14 cellular contexts compared by ENCODE assay signal in genomic region chr12:54891717-54892478, GRCh38. TPM values are rescaled to one million over a fixed set of nuclear protein-coding genes. Genes with fewer than 3 reads are reported as not detected.
DNase-seq lines count a peak whose midpoint lies in the region; ATAC-seq lines count a peak whose summit lies in the region.
"Had no signal": no experiment of that assay in that cellular context is flagged by ENCODE, and none has a peak within 500 bp of the region (broad histone marks: within the 10 kb centered on the region; RNA-seq: fewer than 3 reads in every experiment).

No MANE protein-coding gene starts in this region.

- H2BK120ac ChIP-seq in mesenchymal stem cell (ENCODE audit: low read depth, low read length): no peak overlapping the region

- H2BK15ac ChIP-seq in mesenchymal stem cell (ENCODE audit: low read depth, poor library complexity, severe bottlenecking): no peak overlapping the region

- H3K27ac ChIP-seq in mesenchymal stem cell (ENCODE audit: low read length, poor library complexity, severe bottlenecking): no peak overlapping the region
- H3K27ac ChIP-seq: BLaER1 treated with 17β-estradiol and CSF1 and Interleukin-3, amounts not matched to agents 10 nM and 100 nM; gastroesophageal sphincter; HL-60; neutrophil had no signal

- no peak overlapping the region for H3K4ac ChIP-seq in mesenchymal stem cell (ENCODE audit: low read depth in 1 of 2, low read length in 2 of 2)

- H3K36me3 ChIP-seq in mesenchymal stem cell (ENCODE audit: control insufficient read depth in 1 of 2, insufficient read depth in 2 of 2, low read depth in 1 of 2, low read length in 2 of 2): no peaks in the 10 kb centered on the region
- H3K36me3 ChIP-seq: BLaER1 treated with 17β-estradiol and CSF1 and Interleukin-3, amounts not matched to agents 10 nM and 100 nM; gastroesophageal sphincter; neutrophil had no signal

- H2AK5ac ChIP-seq in mesenchymal stem cell (ENCODE audit: low read length, severe bottlenecking): no peak overlapping the region

- no peaks in the 10 kb centered on the region for H3K79me1 ChIP-seq in mesenchymal stem cell (replicated peaks; ENCODE audit: low read length, poor library complexity, severe bottlenecking)

- H3K23ac ChIP-seq in mesenchymal stem cell (ENCODE audit: low read length in 2 of 2): no peak overlapping the region

- H3K18ac ChIP-seq in mesenchymal stem cell (ENCODE audit: low read depth in 1 of 2, low read length in 2 of 2): no peak overlapping the region

- no peak overlapping the region for H2BK12ac ChIP-seq in mesenchymal stem cell (ENCODE audit: low read length in 2 of 2)

- no peaks in the 10 kb centered on the region for H3K9me3 ChIP-seq in mesenchymal stem cell (ENCODE audit: control insufficient read depth, low read length)
- H3K9me3 ChIP-seq: BLaER1 treated with 17β-estradiol and CSF1 and Interleukin-3, amounts not matched to agents 10 nM and 100 nM; gastroesophageal sphincter; neutrophil had no signal

- no peak overlapping the region for H4K8ac ChIP-seq in mesenchymal stem cell (ENCODE audit: low read length)

- H3K27me3 ChIP-seq in mesenchymal stem cell (ENCODE audit: control insufficient read depth in 1 of 2, insufficient read depth in 1 of 2, low read length in 2 of 2): no peaks in the 10 kb centered on the region
- H3K27me3 ChIP-seq: BLaER1 treated with 17β-estradiol and CSF1 and Interleukin-3, amounts not matched to agents 10 nM and 100 nM; neutrophil had no signal

- no peak overlapping the region for H3K4me2 ChIP-seq in mesenchymal stem cell (ENCODE audit: low read length, poor library complexity, severe bottlenecking)
- H3K4me2 ChIP-seq: BLaER1 treated with 17β-estradiol and CSF1 and Interleukin-3, amounts not matched to agents 10 nM and 100 nM had no signal

- 53% methylated on average over 3 of the region's 3 CpGs for WGBS in mesenchymal stem cell

- no peak for ATAC-seq in HG03442 (IDR thresholded peaks at IDR 0.05; ENCODE audit: unreplicated experiment)
- ATAC-seq in GM21717 (IDR thresholded peaks at IDR 0.05; ENCODE audit: unreplicated experiment): no peak
- ATAC-seq: activated naive CD8-positive, alpha-beta T cell treated with anti-CD3 and anti-CD28 coated beads, Interleukin-2, amount 50 U/mL, for 24 hours; gastroesophageal sphincter; left ventricle myocardium superior had no signal

- DNase-seq in Daoy (ENCODE audit: low read depth) (peak; percentile 55), NCI-H2029 (lab: John Stamatoyannopoulos, UW) (peak; percentile 96), SHP77 treated with DMSO at 0.1 percent for 48 hours (lab: John Stamatoyannopoulos, UW) (peak; percentile 94), mesenchymal stem cell (peak; percentile 32), A172 (ENCODE audit: low spot score) (no peak), C1 segment of cervical spinal cord (lab: John Stamatoyannopoulos, UW) (no peak)
- DNase-seq: activated naive CD8-positive, alpha-beta T cell treated with anti-CD3 and anti-CD28 coated beads, Interleukin-2, amount 50 U/mL, for 24 hours; left ventricle myocardium superior had no signal

- H3K14ac ChIP-seq in mesenchymal stem cell (ENCODE audit: low read length in 2 of 2): no peak overlapping the region

- no peak overlapping the region for H3K4me3 ChIP-seq in mesenchymal stem cell (ENCODE audit: insufficient read depth in 1 of 2, low read depth in 1 of 2, low read length in 2 of 2)
- H3K4me3 ChIP-seq: BLaER1 treated with 17β-estradiol and CSF1 and Interleukin-3, amounts not matched to agents 10 nM and 100 nM; gastroesophageal sphincter had no signal

- no peak overlapping the region for H3K9ac ChIP-seq in mesenchymal stem cell (ENCODE audit: low read length)
- H3K9ac ChIP-seq: BLaER1 treated with 17β-estradiol and CSF1 and Interleukin-3, amounts not matched to agents 10 nM and 100 nM had no signal

- no peak overlapping the region for H2AFZ ChIP-seq in mesenchymal stem cell (ENCODE audit: low read depth, low read length)

- H3K4me1 ChIP-seq in mesenchymal stem cell (ENCODE audit: control insufficient read depth, insufficient read depth, low read depth, low read length): no peaks in the 10 kb centered on the region
- H3K4me1 ChIP-seq: BLaER1 treated with 17β-estradiol and CSF1 and Interleukin-3, amounts not matched to agents 10 nM and 100 nM; gastroesophageal sphincter had no signal

- H2BK5ac ChIP-seq in mesenchymal stem cell (ENCODE audit: low read depth, low read length, poor library complexity, severe bottlenecking): no peak overlapping the region

- no peak overlapping the region for H4K91ac ChIP-seq in mesenchymal stem cell (ENCODE audit: low read length)

RNA-seq across cellular contexts. Expression of gene MUCL1, which starts 37.6 kb away (rescaled TPM):
- not detected in 2 replicates for total RNA-seq in Daoy (2014; rRNA removed; shearing (Covaris generic))
- polyA plus RNA-seq in mesenchymal stem cell (2013, experiment 1 of 2): not detected
- polyA plus RNA-seq in mesenchymal stem cell (2013, experiment 2 of 2): not detected
- total RNA-seq in A172 (2014; rRNA removed; shearing (Covaris generic)): not detected in 2 replicates
- total RNA-seq: gastroesophageal sphincter, left ventricle myocardium superior had no signal

Comparison
In these comparisons a context has a peak if more than half of its experiments do, and no peak if none do; other contexts are left out.
1. DNase-seq: peak in Daoy (single experiment), NCI-H2029 (single experiment), SHP77 treated with DMSO at 0.1 percent for 48 hours (single experiment) and mesenchymal stem cell (single experiment); none in A172 (single experiment) and C1 segment of cervical spinal cord (0 of 14).